1 cellular context compared by ENCODE assay signal in genomic region chr17:79994602-79995001, GRCh38.
TF ChIP-seq lines count a peak whose summit lies in the region.

No MANE protein-coding gene starts in this region.

TF ChIP-seq in HepG2, 621 proteins besides CTCF, POLR2A, EP300 and RAD21 (continues in another document):
- 0 out of 2 replicates have a peak, but pooled peaks have one; percentile 42 for TF ChIP-seq ZBTB4 (CRISPR knock-in tag; IDR thresholded peaks at IDR 0.05; ENCODE audit: borderline replicate concordance)
- peak; percentile 57; the same call in 1 of the 2 replicates for TF ChIP-seq ZNF891 (CRISPR knock-in tag; IDR thresholded peaks at IDR 0.05)
- TF ChIP-seq SNAI1 (CRISPR knock-in tag; IDR thresholded peaks at IDR 0.05; ENCODE audit: borderline replicate concordance), result no peak
- TF ChIP-seq PRMT3 (CRISPR knock-in tag; IDR thresholded peaks at IDR 0.05; ENCODE audit: borderline replicate concordance, low read depth), result no peak
- TF ChIP-seq ZNF543 (CRISPR knock-in tag; IDR thresholded peaks at IDR 0.05), result no peak
- TF ChIP-seq SKIL (CRISPR knock-in tag; IDR thresholded peaks at IDR 0.05; ENCODE audit: borderline replicate concordance), result no peak
- TF ChIP-seq ZBTB38 (CRISPR knock-in tag; IDR thresholded peaks at IDR 0.05), result 0 out of 2 replicates have a peak, but pooled peaks have one; percentile 25
- peak; percentile 21; the same call in 1 of the 2 replicates for TF ChIP-seq GATAD2A (CRISPR knock-in tag; IDR thresholded peaks at IDR 0.05)
- 0 out of 2 replicates have a peak, but pooled peaks have one; percentile 33 for TF ChIP-seq BCL6 (CRISPR knock-in tag; IDR thresholded peaks at IDR 0.05)
- TF ChIP-seq HOXA7 (CRISPR knock-in tag; IDR thresholded peaks at IDR 0.05), result no peak
- no peak for TF ChIP-seq ZBTB34 (CRISPR knock-in tag; IDR thresholded peaks at IDR 0.05)
- no peak for TF ChIP-seq AHDC1 (CRISPR knock-in tag; IDR thresholded peaks at IDR 0.05; ENCODE audit: borderline replicate concordance)
- peak; percentile 24; the same call in 1 of the 2 replicates for TF ChIP-seq KAT7 (CRISPR knock-in tag; IDR thresholded peaks at IDR 0.05; ENCODE audit: borderline replicate concordance)
- TF ChIP-seq ZNF800 (CRISPR knock-in tag; IDR thresholded peaks at IDR 0.05), result no peak
- no peak for TF ChIP-seq GABPA (IDR thresholded peaks at IDR 0.05; ENCODE audit: low read depth, low read length)
- peak; percentile 7; the same call in 1 of the 2 replicates for TF ChIP-seq GABPA (CRISPR knock-in tag; IDR thresholded peaks at IDR 0.05; ENCODE audit: low read depth)
- TF ChIP-seq ZKSCAN1 (IDR thresholded peaks at IDR 0.05; ENCODE audit: low read length), result no peak
- TF ChIP-seq TEAD3 (CRISPR knock-in tag; optimal IDR thresholded peaks at IDR 0.05; ENCODE audit: borderline replicate concordance), result peak; percentile 12
- TF ChIP-seq HNF4A (CRISPR knock-in tag; IDR thresholded peaks at IDR 0.05), result 0 out of 2 replicates have a peak, but pooled peaks have one; percentile 32
- TF ChIP-seq ELK4 (CRISPR knock-in tag; IDR thresholded peaks at IDR 0.05; ENCODE audit: borderline replicate concordance), result no peak
- no peak for TF ChIP-seq TFAP4 (IDR thresholded peaks at IDR 0.05; ENCODE audit: borderline replicate concordance, low read depth)
- peak; percentile 60; the same call in 1 of the 2 replicates for TF ChIP-seq ZBTB33 (CRISPR knock-in tag; IDR thresholded peaks at IDR 0.05)
- TF ChIP-seq RARA (CRISPR knock-in tag; IDR thresholded peaks at IDR 0.05), result peak; percentile 7; the same call in 1 of the 2 replicates
- TF ChIP-seq CENPT (CRISPR knock-in tag; IDR thresholded peaks at IDR 0.05; ENCODE audit: low read depth), result no peak
- TF ChIP-seq HNF1B (CRISPR knock-in tag; IDR thresholded peaks at IDR 0.05), result peak; percentile 41; the same call in 1 of the 2 replicates
- no peak for TF ChIP-seq DBP (CRISPR knock-in tag; IDR thresholded peaks at IDR 0.05; ENCODE audit: not compliant biosample characterization)
- TF ChIP-seq DZIP1 (CRISPR knock-in tag; IDR thresholded peaks at IDR 0.05), result 0 out of 2 replicates have a peak, but pooled peaks have one; percentile 41
